ENCODE assay signal across 9 cellular contexts in genomic region chr1:200473698-200474371, GRCh38.
DNase-seq lines count a peak whose midpoint lies in the region; ATAC-seq, FAIRE-seq and TF ChIP-seq lines count a peak whose summit lies in the region.
"Had no signal": no experiment of that assay in that cellular context is flagged by ENCODE, and none has a peak within 500 bp of the region (broad histone marks: within the 10 kb centered on the region; RNA-seq: fewer than 3 reads in every experiment).

No MANE protein-coding gene starts in this region.

- no peaks in the 10 kb centered on the region; the same call in 2 of the 3 replicates for H3K4me1 Mint-ChIP-seq in GM23338

- H4K20me1 ChIP-seq in GM12878 (ENCODE audit: control insufficient read depth, insufficient read depth) (no peaks in the 10 kb centered on the region), GM23338 (replicated peaks; ENCODE audit: insufficient read depth) (no peaks in the 10 kb centered on the region; the same call in 1 of the 2 replicates)

- H3K4me1 ChIP-seq in GM12878 (ENCODE audit: control insufficient read depth, insufficient read depth, low read length) (peaks cover 36% of the 10 kb centered on the region), GM23338 (ENCODE audit: insufficient read depth) (peaks cover 7% of the 10 kb centered on the region), psoas muscle (peaks cover 3% of the 10 kb centered on the region), ascending aorta (no peaks in the 10 kb centered on the region)

- peak overlapping the region; percentile 86 for H3K4me2 ChIP-seq in GM12878 (ENCODE audit: control insufficient read depth, insufficient read depth)
- no peak overlapping the region for H3K4me2 ChIP-seq in GM23338

- TF ChIP-seq POLR2A in GM12878 (IDR thresholded peaks at IDR 0.05; ENCODE audit: low read depth, low read length) = peak; percentile 28; the same call in 1 of the 2 replicates

- H3F3A ChIP-seq in GM23338 (replicated peaks; ENCODE audit: low read depth) = peaks cover 8% of the 10 kb centered on the region

- in situ Hi-C loops in GM12878 (cut with MboI) = no loop called here
- in situ Hi-C loops in KBM-7 (cut with MboI; ENCODE audit: low pct_unique_long_range_greater_than_20kb, low sequenced_read_pairs) = no loop called here

- H3K4me3 ChIP-seq in GM06990 (replicated peaks; ENCODE audit: low read depth, low read length) = peak overlapping the region; percentile 46
- peak overlapping the region; percentile 43 for H3K4me3 ChIP-seq in GM12878
- no peak overlapping the region for H3K4me3 ChIP-seq in GM23338
- no peak overlapping the region for H3K4me3 ChIP-seq in psoas muscle
- H3K4me3 ChIP-seq in ascending aorta = no peak overlapping the region

- H3K79me2 ChIP-seq in GM12878 (ENCODE audit: control insufficient read depth, insufficient read depth, low read length) = no peaks in the 10 kb centered on the region
- H3K79me2 ChIP-seq in GM23338 (replicated peaks; ENCODE audit: insufficient read depth) = no peaks in the 10 kb centered on the region

- ATAC-seq in GM19397 (IDR thresholded peaks at IDR 0.05; ENCODE audit: unreplicated experiment) (peak; percentile 67), HG03378 (IDR thresholded peaks at IDR 0.05; ENCODE audit: unreplicated experiment) (peak; percentile 70), GM12878 (peak; percentile 69), GM23338 (no peak), psoas muscle (no peak)

- peaks cover 15% of the 10 kb centered on the region for H3K36me3 Mint-ChIP-seq in GM23338 (ENCODE audit: low read depth)

- H2AFZ ChIP-seq in GM12878 (ENCODE audit: control insufficient read depth, low read depth, low read length) (peak overlapping the region; percentile 83), GM23338 (no peak overlapping the region)

- no peaks in the 10 kb centered on the region for H3K9me3 Mint-ChIP-seq in GM23338

- intact Hi-C loops in GM12878 (cut with micrococcal nuclease; ENCODE audit: unreplicated experiment) = loop anchor here (2.0 kb wide), 1 partner anchor 57 kb away; no protein-coding TSS in a partner anchor
- intact Hi-C loops in psoas muscle (cut with DNase I) = no loop called here
- intact Hi-C loops in ascending aorta (cut with DNase I) = no loop called here

- SMC1A ChIA-PET in GM12878 (lab: Charles Lee; ENCODE audit: uncharacterized antibody, unreplicated experiment) = interaction anchor here (0.6 to 5.4 kb wide), 11 partner anchors 10 to 320 kb away, joined by 3 to 59 read pairs (median 4); no protein-coding TSS in a partner anchor

- peak; percentile 47 for DNase-seq in GM06990 (ENCODE audit: extremely low read depth, insufficient read length)
- DNase-seq in GM12878 (ENCODE audit: low read depth, low spot score) = peak; percentile 57
- no peak for DNase-seq in GM23338 (ENCODE audit: low spot score)
- no peak for DNase-seq in psoas muscle
- DNase-seq in KBM-7 = no peak
- no peak for DNase-seq in ascending aorta (ENCODE audit: low spot score in 2 of 2)

- no TSS peak for BruUV-seq in GM12878 (replicated peaks; lab: Mats Ljungman, UMichigan)

- H3K27ac ChIP-seq in GM12878 (ENCODE audit: control insufficient read depth, insufficient read depth) (peak overlapping the region; percentile 78), GM23338 (ENCODE audit: low read depth) (no peak overlapping the region), psoas muscle (no peak overlapping the region), ascending aorta (no peak overlapping the region)

- H3K36me3 ChIP-seq in GM06990 (ENCODE audit: control insufficient read depth, insufficient read depth, low read length) (no peaks in the 10 kb centered on the region), GM12878 (ENCODE audit: control insufficient read depth in 2 of 2, insufficient read depth in 2 of 2, low read length in 1 of 2) (no peaks in the 10 kb centered on the region), GM23338 (ENCODE audit: insufficient read depth) (no peaks in the 10 kb centered on the region; the same call in 1 of the 2 replicates), psoas muscle (ENCODE audit: insufficient read depth in 1 of 2, low read depth in 1 of 2) (no peaks in the 10 kb centered on the region), ascending aorta (no peaks in the 10 kb centered on the region)

- H3K9me3 ChIP-seq in GM12878 (replicated peaks; ENCODE audit: control insufficient read depth, insufficient read depth, low read length) = no peaks in the 10 kb centered on the region
- no peaks in the 10 kb centered on the region for H3K9me3 ChIP-seq in psoas muscle
- H3K9me3 ChIP-seq in ascending aorta = no peaks in the 10 kb centered on the region

- WGBS in GM12878 (ENCODE audit: insufficient coverage, insufficient replicate concordance, low lambda C conversion rate, missing lambda C conversion rate) = under 1% methylated on average over 12 of the region's 12 CpGs
- 42 to 45% (median 44%) methylated on average over 12 of the region's 12 CpGs for WGBS in psoas muscle, 3 donors

- H3K27me3 Mint-ChIP-seq in GM23338 (ENCODE audit: insufficient read depth, low read depth, poor library complexity) = peaks cover 5% of the 10 kb centered on the region

- TF ChIP-seq RAD21 in GM12878 (IDR thresholded peaks at IDR 0.05; ENCODE audit: insufficient read depth, low read depth, low read length) = no peak

- TF ChIP-seq CTCF in GM06990 (IDR thresholded peaks at IDR 0.05; ENCODE audit: insufficient read depth, low read length, poor library complexity, severe bottlenecking) (no peak), GM12878 (IDR thresholded peaks at IDR 0.05 in 2 of 3, conservative IDR thresholded peaks at IDR 0.05 in 1 of 3; ENCODE audit: control insufficient read depth in 2 of 3, extremely low read depth in 1 of 3, insufficient read depth in 1 of 3, low read depth in 3 of 3, low read length in 3 of 3) (no peak), GM23338 (conservative IDR thresholded peaks at IDR 0.05; ENCODE audit: low read depth in 2 of 2) (no peak), psoas muscle (IDR thresholded peaks at IDR 0.05) (no peak), ascending aorta (IDR thresholded peaks at IDR 0.05) (no peak)

- H3K9ac ChIP-seq in GM12878 (ENCODE audit: control insufficient read depth, insufficient read depth, low read length) = peak overlapping the region; percentile 59

- peak; percentile 77 for FAIRE-seq in GM12878 (lab: Jason Lieb, UNC)
- FAIRE-seq: colon had no signal

- no peaks in the 10 kb centered on the region for H3K27me3 ChIP-seq in GM06990 (replicated peaks; ENCODE audit: control insufficient read depth, insufficient read depth, low read length)
- H3K27me3 ChIP-seq in GM12878 (replicated peaks in 1 of 2; ENCODE audit: control insufficient read depth in 2 of 2, insufficient read depth in 2 of 2, low read length in 1 of 2) = no peaks in the 10 kb centered on the region
- no peaks in the 10 kb centered on the region for H3K27me3 ChIP-seq in GM23338 (ENCODE audit: insufficient read depth)
- H3K27me3 ChIP-seq in psoas muscle (ENCODE audit: insufficient read depth in 3 of 3, low read length in 2 of 3) = peaks cover 0 to 5% (median 4%) of the 10 kb centered on the region in 3 donors
- no peaks in the 10 kb centered on the region for H3K27me3 ChIP-seq in ascending aorta

- RAD21 ChIA-PET in GM12878 (lab: Charles Lee; ENCODE audit: unreplicated experiment) = interaction anchor here (0.6 to 2.5 kb wide), 5 partner anchors 10 to 65 kb away, joined by 3 to 19 read pairs (median 3); partner anchors contain the start of gene ZNF281

- CTCF ChIA-PET in GM12878 (lab: Yijun Ruan, JAX) = interaction anchor here (0.7 to 2.5 kb wide), 6 partner anchors 10 to 157 kb away, joined by 3 to 10 read pairs (median 3); no protein-coding TSS in a partner anchor

- no peaks in the 10 kb centered on the region for H3K9me2 ChIP-seq in GM23338 (ENCODE audit: insufficient read depth)

- peak in 1 of 2 experiments; percentile 29; a peak in 1 of 4 replicates for TF ChIP-seq EP300 in GM12878 (IDR thresholded peaks at IDR 0.05; ENCODE audit: borderline replicate concordance in 1 of 2, control insufficient read depth in 1 of 2, low read depth in 2 of 2, low read length in 2 of 2)

- POLR2A ChIA-PET in GM12878 (lab: Charles Lee) = interaction anchor here (0.6 to 2.6 kb wide), 8 partner anchors 10 to 172 kb away, joined by 3 to 13 read pairs (median 4); partner anchors contain the start of gene ZNF281

- H3K4me3 Mint-ChIP-seq in GM23338 = no peak overlapping the region

- no peak overlapping the region for H3K27ac Mint-ChIP-seq in GM23338

TF ChIP-seq in GM12878, 131 proteins besides CTCF, POLR2A, EP300 and RAD21 (continues in another document):
- TF ChIP-seq EED (IDR thresholded peaks at IDR 0.05; ENCODE audit: low read depth) (peak; percentile 54; the same call in 1 of the 2 replicates), MLLT1 (IDR thresholded peaks at IDR 0.05) (no peak)

TF ChIP-seq in GM23338, 12 proteins besides CTCF, POLR2A, EP300 and RAD21 (continues in another document):
- TF ChIP-seq ETS1 (IDR thresholded peaks at IDR 0.05) = no peak

Comparison
In these comparisons a context has a peak if more than half of its experiments do, and no peak if none do; other contexts are left out.
1. DNase-seq: peak in GM06990 (single experiment) and GM12878 (single experiment); none in GM23338 (single experiment), psoas muscle (0 of 2), KBM-7 (single experiment) and ascending aorta (0 of 2).
2. H3K4me3 ChIP-seq: peak in GM06990 (single experiment) and GM12878 (single experiment); none in GM23338 (single experiment), psoas muscle (single experiment) and ascending aorta (0 of 2).
3. ATAC-seq: peak in GM19397 (single experiment), HG03378 (single experiment) and GM12878 (single experiment); none in GM23338 (single experiment) and psoas muscle (0 of 4).